In the genomic region with DNA sequence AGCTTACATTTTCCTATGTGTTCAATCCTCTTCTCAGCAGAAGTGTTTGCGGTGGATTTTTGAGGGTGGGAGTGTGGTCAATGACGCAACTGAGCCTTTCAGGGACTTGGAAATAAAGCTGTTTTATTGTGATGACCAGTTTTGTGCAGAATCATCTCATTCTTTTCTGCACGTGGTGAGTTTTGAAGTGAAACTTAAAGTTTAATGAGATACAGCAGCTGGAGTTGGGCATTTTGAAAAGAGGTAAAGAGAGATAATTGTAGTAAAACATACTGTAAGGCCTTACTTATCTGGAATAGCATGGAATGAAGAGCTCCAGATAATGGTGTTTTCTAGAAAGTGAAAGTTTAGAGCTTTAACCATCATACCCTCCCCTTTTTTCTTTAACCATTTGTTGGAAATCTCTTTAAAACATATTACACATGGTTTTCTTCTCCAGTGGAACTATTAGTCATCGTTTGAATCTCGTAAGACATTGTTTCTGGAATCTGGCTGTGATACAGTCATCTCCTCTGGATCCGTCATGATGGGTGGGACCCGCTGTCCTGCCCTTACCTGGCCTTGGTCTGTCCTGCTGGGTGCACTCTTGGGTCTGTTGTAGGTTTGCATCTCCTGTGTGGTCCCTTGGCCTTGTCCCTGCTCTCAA, we compare ENCODE assay signal across 9 cellular contexts. TPM values are rescaled to one million over a fixed set of nuclear protein-coding genes. Genes with fewer than 3 reads are reported as not detected.
DNase-seq lines count a peak whose midpoint lies in the region; ATAC-seq and TF ChIP-seq lines count a peak whose summit lies in the region.
"Had no signal": no experiment of that assay in that cellular context is flagged by ENCODE, and none has a peak within 500 bp of the region (broad histone marks: within the 10 kb centered on the region; RNA-seq: fewer than 3 reads in every experiment).

No MANE protein-coding gene starts in this region.

- no peaks in the 10 kb centered on the region for H3K36me3 Mint-ChIP-seq in CD14-positive monocyte

- peak overlapping the region in 1 of 2 donors; percentile 67 for H3K27ac ChIP-seq in left lung
- peak overlapping the region; percentile 16 to 49 (median 33) for H3K27ac ChIP-seq in transverse colon

- peaks cover 33% of the 10 kb centered on the region for H3K4me1 Mint-ChIP-seq in CD14-positive monocyte

- H3K4me3 Mint-ChIP-seq in CD14-positive monocyte = no peak overlapping the region
- H3K4me3 Mint-ChIP-seq: T-helper 1 cell treated with Interleukin-12 subunit alpha and Interleukin-12 subunit beta and Interleukin-4 antibody, amounts not matched to agents 30 μg/mL and 1 μg/mL, for 36 hours had no signal

- ATAC-seq in left lung (peak; percentile 24), HG03521 (IDR thresholded peaks at IDR 0.05; ENCODE audit: unreplicated experiment) (no peak)

- peaks cover 5 to 25% of the 10 kb centered on the region in 2 donors for H3K4me1 ChIP-seq in left lung
- H3K4me1 ChIP-seq in transverse colon = peaks cover 0 to 15% (median 0%) of the 10 kb centered on the region in 4 donors

- H3K4me3 ChIP-seq in astrocyte of the cerebellum (ENCODE audit: low read depth, low read length) = no peak overlapping the region
- H3K4me3 ChIP-seq in left lung = no peak overlapping the region
- H3K4me3 ChIP-seq in transverse colon = no peak overlapping the region

- no peak for TF ChIP-seq POLR2A in transverse colon (IDR thresholded peaks at IDR 0.05)

- H3K9me3 ChIP-seq in left lung = no peaks in the 10 kb centered on the region
- H3K9me3 ChIP-seq in transverse colon = no peaks in the 10 kb centered on the region

- H3K27ac Mint-ChIP-seq in CD14-positive monocyte = no peak overlapping the region
- H3K27ac Mint-ChIP-seq: T-helper 1 cell treated with Interleukin-12 subunit alpha and Interleukin-12 subunit beta and Interleukin-4 antibody, amounts not matched to agents 30 μg/mL and 1 μg/mL, for 36 hours had no signal

- peak; percentile 67 for DNase-seq in KBM-7
- peak; percentile 48 for DNase-seq in astrocyte of the cerebellum (ENCODE audit: low read depth)
- DNase-seq in left lung = no peak
- no peak for DNase-seq in transverse colon
- no peak for DNase-seq in occipital lobe (lab: John Stamatoyannopoulos, UW)
- DNase-seq in CD14-positive monocyte (ENCODE audit: low spot score) = no peak
- no peak for DNase-seq in HUDEP-2 (lab: John Stamatoyannopoulos, UW; ENCODE audit: unreplicated experiment in 76 of 76)

- intact Hi-C loops in left lung (cut with DNase I) (no loop called here), transverse colon (cut with DNase I; ENCODE audit: low total_unique reads) (no loop called here), CD14-positive monocyte (cut with micrococcal nuclease) (no loop called here)

- no peaks in the 10 kb centered on the region for H3K36me3 ChIP-seq in left lung
- no peaks in the 10 kb centered on the region for H3K36me3 ChIP-seq in transverse colon

- in situ Hi-C loops in KBM-7 (cut with MboI; ENCODE audit: low pct_unique_long_range_greater_than_20kb, low sequenced_read_pairs) (no loop called here), astrocyte of the cerebellum (cut with HindIII; ENCODE audit: low sequenced_read_pairs) (no loop called here), transverse colon (cut with MboI; ENCODE audit: low pct_ligation_motif_present in 1 of 4, low pct_unique_long_range_greater_than_20kb in 1 of 4, low sequenced_read_pairs in 3 of 4) (no loop called here)

- TF ChIP-seq CTCF in astrocyte of the cerebellum (IDR thresholded peaks at IDR 0.05; ENCODE audit: low read depth, low read length, missing control alignments) = no peak
- no peak for TF ChIP-seq CTCF in left lung (IDR thresholded peaks at IDR 0.05)
- no peak for TF ChIP-seq CTCF in transverse colon (IDR thresholded peaks at IDR 0.05)
- no peak for TF ChIP-seq CTCF in CD14-positive monocyte (IDR thresholded peaks at IDR 0.05)

- WGBS in transverse colon (ENCODE audit: low coverage in 1 of 2), 2 donors = 14 to 66% methylated on average over 1 to 7 of the region's 7 CpGs

- H3K27me3 ChIP-seq in left lung (no peaks in the 10 kb centered on the region), transverse colon (no peaks in the 10 kb centered on the region)

- H3K27me3 Mint-ChIP-seq in CD14-positive monocyte (ENCODE audit: low read depth in 3 of 3) = peaks cover 4 to 8% (median 5%) of the 10 kb centered on the region in 3 donors

- H3K9me3 Mint-ChIP-seq in CD14-positive monocyte = peaks cover 0 to 3% (median 0%) of the 10 kb centered on the region in 7 donors
- H3K9me3 Mint-ChIP-seq: T-helper 1 cell treated with Interleukin-12 subunit alpha and Interleukin-12 subunit beta and Interleukin-4 antibody, amounts not matched to agents 30 μg/mL and 1 μg/mL, for 36 hours had no signal

- TF ChIP-seq EP300 in transverse colon (IDR thresholded peaks at IDR 0.05; ENCODE audit: low read depth) = no peak

RNA-seq across cellular contexts. Expression of gene UST, which starts 29.6 kb away (rescaled TPM):
- 10 to 100 TPM; 10.4 to 17.0 TPM for total RNA-seq in left lung
- 1 to 10 TPM; 4.8 to 9.0 (median 7.8) TPM for total RNA-seq in transverse colon
- total RNA-seq in occipital lobe = 48.5 TPM
- under 1 TPM; 0.33 to 0.48 TPM for polyA plus RNA-seq in CD14-positive monocyte

Comparison
In these comparisons a context has a peak if more than half of its experiments do, and no peak if none do; other contexts are left out.
1. DNase-seq: peak in KBM-7 (single experiment) and astrocyte of the cerebellum (single experiment); none in left lung (0 of 2), transverse colon (single experiment), occipital lobe (single experiment), CD14-positive monocyte (single experiment) and HUDEP-2 (0 of 76).